In genomic region chr2:5982217-5982910, GRCh38 we compare ENCODE assay signal across 1 cellular context.
TF ChIP-seq lines count a peak whose summit lies in the region.

No MANE protein-coding gene starts in this region.

TF ChIP-seq in GM23338, 12 proteins besides CTCF, POLR2A, EP300 and RAD21 (continued from another document):
- no peak for TF ChIP-seq ETS1 (IDR thresholded peaks at IDR 0.05)
- no peak for TF ChIP-seq JUNB (IDR thresholded peaks at IDR 0.05; ENCODE audit: unreplicated experiment)
- no peak for TF ChIP-seq REST (IDR thresholded peaks at IDR 0.05; ENCODE audit: unreplicated experiment)
- no peak for TF ChIP-seq EZH2phosphoT487 (IDR thresholded peaks at IDR 0.05; ENCODE audit: unreplicated experiment)
- TF ChIP-seq NANOG (IDR thresholded peaks at IDR 0.05; ENCODE audit: borderline replicate concordance): no peak
- no peak for TF ChIP-seq EZH2 (IDR thresholded peaks at IDR 0.05; ENCODE audit: low read depth, unreplicated experiment)
